13 cellular contexts compared by ENCODE assay signal in genomic region chr2:168536925-168537466, GRCh38.
DNase-seq lines count a peak whose midpoint lies in the region; ATAC-seq and TF ChIP-seq lines count a peak whose summit lies in the region.
"Had no signal": no experiment of that assay in that cellular context is flagged by ENCODE, and none has a peak within 500 bp of the region (broad histone marks: within the 10 kb centered on the region; RNA-seq: fewer than 3 reads in every experiment).

No MANE protein-coding gene starts in this region.

- ATAC-seq in RWPE2 (ENCODE audit: low read depth): peak; percentile 81
- ATAC-seq in upper lobe of right lung: no peak

- H3K9me3 ChIP-seq in RWPE2 (ENCODE audit: severe bottlenecking) (peaks cover 6% of the 10 kb centered on the region), upper lobe of right lung (peaks cover 12% of the 10 kb centered on the region), tibial nerve (peaks cover 0 to 23% (median 3%) of the 10 kb centered on the region in 4 donors)

- no peak for TF ChIP-seq CTCF in RWPE2 (IDR thresholded peaks at IDR 0.05; ENCODE audit: poor library complexity, severe bottlenecking)
- no peak for TF ChIP-seq CTCF in upper lobe of right lung (IDR thresholded peaks at IDR 0.05)
- no peak for TF ChIP-seq CTCF in tibial nerve (IDR thresholded peaks at IDR 0.05)

- no peak for TF ChIP-seq POLR2A in tibial nerve (IDR thresholded peaks at IDR 0.05)

- peaks cover 5% of the 10 kb centered on the region for H3K9me3 Mint-ChIP-seq in activated naive CD4-positive, alpha-beta T cell treated with anti-CD3 and anti-CD28 coated beads, Interleukin-2, amount 50 U/mL, for 24 hours
- H3K9me3 Mint-ChIP-seq in activated naive CD4-positive, alpha-beta T cell treated with anti-CD3 and anti-CD28 coated beads, Interleukin-2, amount 10 ng/mL, durations not matched to agents 7 days and 5 days: peaks cover 47% of the 10 kb centered on the region

- H3K27me3 Mint-ChIP-seq in activated naive CD4-positive, alpha-beta T cell treated with anti-CD3 and anti-CD28 coated beads, Interleukin-2, amount 50 U/mL, for 24 hours: no peaks in the 10 kb centered on the region
- H3K27me3 Mint-ChIP-seq in activated naive CD4-positive, alpha-beta T cell treated with anti-CD3 and anti-CD28 coated beads, Interleukin-2, amount 10 ng/mL, durations not matched to agents 7 days and 5 days: no peaks in the 10 kb centered on the region

- H3K27me3 ChIP-seq in RWPE2 (ENCODE audit: insufficient read depth, poor library complexity, severe bottlenecking) (no peaks in the 10 kb centered on the region), upper lobe of right lung (no peaks in the 10 kb centered on the region), tibial nerve (no peaks in the 10 kb centered on the region)
- H3K27me3 ChIP-seq: esophagus muscularis mucosa, sigmoid colon had no signal

- DNase-seq in activated naive CD4-positive, alpha-beta T cell treated with anti-CD3 and anti-CD28 coated beads, Interleukin-2, amount 10 ng/mL, durations not matched to agents 7 days and 5 days: no peak
- DNase-seq in RWPE2 (ENCODE audit: low spot score) (no peak), epithelial cell of prostate (ENCODE audit: low read depth, low spot score) (no peak), NCI-H82 (lab: John Stamatoyannopoulos, UW) (no peak), upper lobe of right lung (no peak), A172 (ENCODE audit: low spot score) (no peak), tibial nerve (ENCODE audit: low spot score in 2 of 2) (no peak)
- DNase-seq: kidney glomerular epithelial cell; NCI-H1092; sigmoid colon; stimulated activated CD4-positive, alpha-beta T cell treated with anti-CD3 and anti-CD28 coated beads, Interleukin-4, amount 100 ng/mL, for 4 hours had no signal

- peak overlapping the region; percentile 21 for H3K27ac Mint-ChIP-seq in activated naive CD4-positive, alpha-beta T cell treated with anti-CD3 and anti-CD28 coated beads, Interleukin-2, amount 50 U/mL, for 24 hours
- no peak overlapping the region for H3K27ac Mint-ChIP-seq in activated naive CD4-positive, alpha-beta T cell treated with anti-CD3 and anti-CD28 coated beads, Interleukin-2, amount 10 ng/mL, durations not matched to agents 7 days and 5 days

- H3K36me3 ChIP-seq in RWPE2 (ENCODE audit: low read depth) (no peaks in the 10 kb centered on the region), upper lobe of right lung (no peaks in the 10 kb centered on the region), tibial nerve (peaks cover 0 to 10% (median 0%) of the 10 kb centered on the region in 3 donors)
- H3K36me3 ChIP-seq: esophagus muscularis mucosa, sigmoid colon had no signal

- CTCF ChIA-PET in activated naive CD4-positive, alpha-beta T cell treated with anti-CD3 and anti-CD28 coated beads, Interleukin-2, amount 10 ng/mL, durations not matched to agents 7 days and 5 days (lab: Charles Lee): no interaction called here

- H3K4me1 ChIP-seq in RWPE2 (ENCODE audit: insufficient read depth, poor library complexity, severe bottlenecking): peaks cover 14% of the 10 kb centered on the region
- H3K4me1 ChIP-seq in upper lobe of right lung: no peaks in the 10 kb centered on the region
- H3K4me1 ChIP-seq in tibial nerve: no peaks in the 10 kb centered on the region
- H3K4me1 ChIP-seq: sigmoid colon had no signal

- intact Hi-C loops in upper lobe of right lung (cut with DNase I): no loop called here

- H3K27ac ChIP-seq in RWPE2 (ENCODE audit: poor library complexity, severe bottlenecking) (peak overlapping the region; percentile 28), epithelial cell of prostate (peak overlapping the region; percentile 60), upper lobe of right lung (no peak overlapping the region), tibial nerve (no peak overlapping the region)
- H3K27ac ChIP-seq: esophagus muscularis mucosa, sigmoid colon had no signal

- peaks cover 36% of the 10 kb centered on the region for H3K36me3 Mint-ChIP-seq in activated naive CD4-positive, alpha-beta T cell treated with anti-CD3 and anti-CD28 coated beads, Interleukin-2, amount 50 U/mL, for 24 hours
- peaks cover 36% of the 10 kb centered on the region for H3K36me3 Mint-ChIP-seq in activated naive CD4-positive, alpha-beta T cell treated with anti-CD3 and anti-CD28 coated beads, Interleukin-2, amount 10 ng/mL, durations not matched to agents 7 days and 5 days

- no peak overlapping the region for H3K4me3 Mint-ChIP-seq in activated naive CD4-positive, alpha-beta T cell treated with anti-CD3 and anti-CD28 coated beads, Interleukin-2, amount 50 U/mL, for 24 hours
- H3K4me3 Mint-ChIP-seq in activated naive CD4-positive, alpha-beta T cell treated with anti-CD3 and anti-CD28 coated beads, Interleukin-2, amount 10 ng/mL, durations not matched to agents 7 days and 5 days: no peak overlapping the region

- H3K4me3 ChIP-seq in RWPE2 (ENCODE audit: severe bottlenecking) (no peak overlapping the region), upper lobe of right lung (no peak overlapping the region), tibial nerve (no peak overlapping the region)
- H3K4me3 ChIP-seq: esophagus muscularis mucosa, sigmoid colon had no signal

- WGBS in tibial nerve, 2 donors: 73 to 76% methylated on average over 2 of the region's 2 CpGs

- no peak for TF ChIP-seq EP300 in tibial nerve (IDR thresholded peaks at IDR 0.05)

- peaks cover 72% of the 10 kb centered on the region for H3K4me1 Mint-ChIP-seq in activated naive CD4-positive, alpha-beta T cell treated with anti-CD3 and anti-CD28 coated beads, Interleukin-2, amount 50 U/mL, for 24 hours
- H3K4me1 Mint-ChIP-seq in activated naive CD4-positive, alpha-beta T cell treated with anti-CD3 and anti-CD28 coated beads, Interleukin-2, amount 10 ng/mL, durations not matched to agents 7 days and 5 days: peaks cover 18% of the 10 kb centered on the region

Comparison
In these comparisons a context has a peak if more than half of its experiments do, and no peak if none do; other contexts are left out.
1. H3K27ac ChIP-seq: peak in RWPE2 (single experiment) and epithelial cell of prostate (single experiment); none in upper lobe of right lung (single experiment) and tibial nerve (0 of 4).